ENCODE assay signal across 8 cellular contexts in the genomic region with DNA sequence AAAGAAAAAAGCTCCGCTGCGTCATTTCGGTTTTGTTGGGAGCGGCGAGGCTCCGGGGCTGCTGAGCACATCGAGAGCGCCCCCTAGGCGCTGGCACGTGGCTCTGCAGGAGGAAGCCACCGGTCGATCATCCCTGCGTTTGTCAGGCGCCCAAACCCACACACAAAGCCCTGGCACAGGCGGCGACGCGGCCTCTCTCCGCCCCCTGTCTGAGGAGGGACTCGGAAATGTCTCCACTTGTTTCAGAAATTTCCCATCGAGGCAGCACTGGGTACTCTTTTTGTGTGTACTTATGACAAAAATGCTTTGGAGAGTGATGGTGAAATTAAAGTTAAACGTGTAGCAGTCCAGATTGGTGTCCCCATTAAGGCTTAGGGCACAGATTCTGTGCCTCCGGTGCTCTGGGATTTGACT.
DNase-seq lines count a peak whose midpoint lies in the region; ATAC-seq and TF ChIP-seq lines count a peak whose summit lies in the region.

No MANE protein-coding gene starts in this region.

- no peak overlapping the region for H3K4me3 ChIP-seq in DOHH2 (ENCODE audit: low read length)
- peak overlapping the region in 2 of 3 donors; percentile 1 to 13 for H3K4me3 ChIP-seq in breast epithelium

- ATAC-seq in GM21528 (IDR thresholded peaks at IDR 0.05; ENCODE audit: low FRiP score, unreplicated experiment), result peak; percentile 74
- ATAC-seq in GM21786 (IDR thresholded peaks at IDR 0.05; ENCODE audit: unreplicated experiment), result no peak

- peak; percentile 80 for DNase-seq in LoVo (ENCODE audit: low spot score)
- peak; percentile 92 for DNase-seq in RPMI8226
- DNase-seq in breast epithelium (ENCODE audit: low spot score in 2 of 2), result peak in 1 of 2 donors; percentile 27
- peak; percentile 62 for DNase-seq in kidney glomerular epithelial cell (lab: John Stamatoyannopoulos, UW)
- DNase-seq in stimulated activated CD4-positive, alpha-beta T cell treated with anti-CD3 and anti-CD28 coated beads, TNF-alpha, amount 100 ng/mL, for 48 hours (ENCODE audit: low read depth in 3 of 3), result peak; percentile 20 to 23 (median 21)

- no peaks in the 10 kb centered on the region for H4K20me1 ChIP-seq in DOHH2 (ENCODE audit: control insufficient read depth, insufficient read depth, low read depth, low read length)

- no peaks in the 10 kb centered on the region for H3K9me3 ChIP-seq in DOHH2 (ENCODE audit: control insufficient read depth, insufficient read depth, low read length)
- H3K9me3 ChIP-seq in breast epithelium, result no peaks in the 10 kb centered on the region

- intact Hi-C loops in breast epithelium (cut with DNase I; ENCODE audit: low total_unique reads), result no loop called here

- no peak overlapping the region for H3K27ac ChIP-seq in DOHH2 (ENCODE audit: low read depth, low read length)
- H3K27ac ChIP-seq in breast epithelium, result no peak overlapping the region

- H3K9me2 ChIP-seq in DOHH2 (replicated peaks; ENCODE audit: control insufficient read depth, low read length), result no peaks in the 10 kb centered on the region

- TF ChIP-seq POLR2A in breast epithelium (IDR thresholded peaks at IDR 0.05), result no peak

- H3K36me3 ChIP-seq in DOHH2 (ENCODE audit: control insufficient read depth, low read length), result no peaks in the 10 kb centered on the region
- no peaks in the 10 kb centered on the region for H3K36me3 ChIP-seq in breast epithelium

- no peak overlapping the region for H3K4me2 ChIP-seq in DOHH2 (ENCODE audit: low read length)

- no peaks in the 10 kb centered on the region for H3K79me2 ChIP-seq in DOHH2 (ENCODE audit: control insufficient read depth, low read length)

- H3K27me3 ChIP-seq in DOHH2 (ENCODE audit: control insufficient read depth, low read length) (peaks cover 12% of the 10 kb centered on the region), breast epithelium (peaks cover 0 to 20% of the 10 kb centered on the region in 2 donors)

- no peaks in the 10 kb centered on the region for H3F3A ChIP-seq in DOHH2 (ENCODE audit: control insufficient read depth, insufficient read depth)

- TF ChIP-seq CTCF in DOHH2 (IDR thresholded peaks at IDR 0.05; ENCODE audit: low read depth, low read length, poor library complexity, severe bottlenecking), result peak; percentile 83
- TF ChIP-seq CTCF in breast epithelium (IDR thresholded peaks at IDR 0.05), result peak in 2 of 3 donors; percentile 48 to 53

- no peaks in the 10 kb centered on the region for H3K4me1 ChIP-seq in DOHH2 (ENCODE audit: control insufficient read depth, low read length)
- H3K4me1 ChIP-seq in breast epithelium, result no peaks in the 10 kb centered on the region
